In the genomic region with DNA sequence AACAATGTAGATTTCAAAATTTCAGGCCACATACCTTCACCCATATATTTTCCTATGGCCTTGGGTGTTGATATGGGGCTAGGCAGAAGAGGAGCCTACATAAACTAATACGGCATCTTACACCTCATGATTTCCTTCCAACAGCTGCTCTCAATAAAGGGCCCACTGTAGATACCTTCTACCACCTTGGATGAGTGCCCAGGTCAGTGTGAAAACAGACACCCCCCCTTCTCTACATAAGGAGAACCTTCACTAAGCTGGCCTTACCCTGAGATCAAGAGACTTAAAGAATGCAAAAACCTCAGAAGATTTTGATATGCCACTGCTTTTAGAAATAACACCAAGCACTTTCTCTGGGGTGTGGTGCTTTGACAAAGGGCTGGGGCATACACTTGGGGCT, we compare ENCODE assay signal across 21 cellular contexts. TPM values are rescaled to one million over a fixed set of nuclear protein-coding genes. Genes with fewer than 3 reads are reported as not detected.
DNase-seq lines count a peak whose midpoint lies in the region; ATAC-seq lines count a peak whose summit lies in the region.
"Had no signal": no experiment of that assay in that cellular context is flagged by ENCODE, and none has a peak within 500 bp of the region (broad histone marks: within the 10 kb centered on the region; RNA-seq: fewer than 3 reads in every experiment).

No MANE protein-coding gene starts in this region.

- intact Hi-C loops in activated CD4-positive, alpha-beta T cell treated with anti-CD3 and anti-CD28 coated beads, Interleukin-2, amount 10 ng/mL, durations not matched to agents 24 days and 14 days (cut with micrococcal nuclease) = no loop called here
- intact Hi-C loops in dendritic cell treated with granulocyte-macrophage colony-stimulating factor and Interleukin-4, amounts not matched to agents 40 ng/mL and 50 ng/mL, for 4 days (cut with micrococcal nuclease) = no loop called here

- no peak overlapping the region for H3K4me3 ChIP-seq in SJCRH30
- H3K4me3 ChIP-seq: body of pancreas, colonic mucosa, skin epidermis had no signal

- no peak for ATAC-seq in stimulated activated effector memory CD8-positive, alpha-beta T cell treated with anti-CD3 and anti-CD28 coated beads, Interleukin-12 subunit alpha, Interleukin-12 subunit beta, amount 100 ng/mL, for 72 hours
- ATAC-seq: body of pancreas had no signal

- H3K36me3 ChIP-seq in SJCRH30 = no peaks in the 10 kb centered on the region
- H3K36me3 ChIP-seq: colonic mucosa had no signal

- H3K27me3 ChIP-seq in SJCRH30 = no peaks in the 10 kb centered on the region
- H3K27me3 ChIP-seq: body of pancreas, colonic mucosa had no signal

- no peaks in the 10 kb centered on the region for H3K9me3 Mint-ChIP-seq in activated CD4-positive, alpha-beta T cell treated with anti-CD3 and anti-CD28 coated beads, Interleukin-2, amount 10 ng/mL, durations not matched to agents 24 days and 14 days
- no peaks in the 10 kb centered on the region for H3K9me3 Mint-ChIP-seq in dendritic cell treated with granulocyte-macrophage colony-stimulating factor and Interleukin-4, amounts not matched to agents 40 ng/mL and 50 ng/mL, for 4 days
- no peaks in the 10 kb centered on the region for H3K9me3 Mint-ChIP-seq in stimulated activated effector memory CD8-positive, alpha-beta T cell treated with anti-CD3 and anti-CD28 coated beads, Interleukin-12 subunit alpha, Interleukin-12 subunit beta, amount 100 ng/mL, for 72 hours
- H3K9me3 Mint-ChIP-seq: activated T-cell treated with anti-CD3 and anti-CD28 coated beads, Interleukin-2, amount 50 U/mL, for 24 hours had no signal

- H3K4me1 ChIP-seq in SJCRH30 = peaks cover 26% of the 10 kb centered on the region
- H3K4me1 ChIP-seq: colonic mucosa had no signal

- peak overlapping the region; percentile 11 for H3K4me3 Mint-ChIP-seq in activated CD4-positive, alpha-beta T cell treated with anti-CD3 and anti-CD28 coated beads, Interleukin-2, amount 10 ng/mL, durations not matched to agents 24 days and 14 days
- H3K4me3 Mint-ChIP-seq in dendritic cell treated with granulocyte-macrophage colony-stimulating factor and Interleukin-4, amounts not matched to agents 40 ng/mL and 50 ng/mL, for 4 days = no peak overlapping the region
- peak overlapping the region; percentile 44 for H3K4me3 Mint-ChIP-seq in stimulated activated effector memory CD8-positive, alpha-beta T cell treated with anti-CD3 and anti-CD28 coated beads, Interleukin-12 subunit alpha, Interleukin-12 subunit beta, amount 100 ng/mL, for 72 hours
- H3K4me3 Mint-ChIP-seq: activated naive CD8-positive, alpha-beta T cell treated with anti-CD3 and anti-CD28 coated beads, Interleukin-2, amount 10 ng/mL, durations not matched to agents 7 days and 5 days; activated T-cell treated with anti-CD3 and anti-CD28 coated beads, Interleukin-2, amount 50 U/mL, for 24 hours; neural crest cell had no signal

- H3K9me3 ChIP-seq in SJCRH30 (replicated peaks) = no peaks in the 10 kb centered on the region
- H3K9me3 ChIP-seq: body of pancreas, colonic mucosa had no signal

- peak overlapping the region; percentile 1 for H3K27ac Mint-ChIP-seq in activated CD4-positive, alpha-beta T cell treated with anti-CD3 and anti-CD28 coated beads, Interleukin-2, amount 10 ng/mL, durations not matched to agents 24 days and 14 days
- H3K27ac Mint-ChIP-seq in dendritic cell treated with granulocyte-macrophage colony-stimulating factor and Interleukin-4, amounts not matched to agents 40 ng/mL and 50 ng/mL, for 4 days = peak overlapping the region; percentile 94
- peak overlapping the region; percentile 48 for H3K27ac Mint-ChIP-seq in stimulated activated effector memory CD8-positive, alpha-beta T cell treated with anti-CD3 and anti-CD28 coated beads, Interleukin-12 subunit alpha, Interleukin-12 subunit beta, amount 100 ng/mL, for 72 hours
- H3K27ac Mint-ChIP-seq: activated naive CD8-positive, alpha-beta T cell treated with anti-CD3 and anti-CD28 coated beads, Interleukin-2, amount 10 ng/mL, durations not matched to agents 7 days and 5 days had no signal

- no peaks in the 10 kb centered on the region for H3K27me3 Mint-ChIP-seq in activated CD4-positive, alpha-beta T cell treated with anti-CD3 and anti-CD28 coated beads, Interleukin-2, amount 10 ng/mL, durations not matched to agents 24 days and 14 days
- H3K27me3 Mint-ChIP-seq in dendritic cell treated with granulocyte-macrophage colony-stimulating factor and Interleukin-4, amounts not matched to agents 40 ng/mL and 50 ng/mL, for 4 days = peaks cover 3% of the 10 kb centered on the region
- H3K27me3 Mint-ChIP-seq: activated T-cell treated with anti-CD3 and anti-CD28 coated beads, Interleukin-2, amount 50 U/mL, for 24 hours had no signal

- H3K36me3 Mint-ChIP-seq in activated CD4-positive, alpha-beta T cell treated with anti-CD3 and anti-CD28 coated beads, Interleukin-2, amount 10 ng/mL, durations not matched to agents 24 days and 14 days (ENCODE audit: low read depth) = peaks cover 22% of the 10 kb centered on the region
- peaks cover 8% of the 10 kb centered on the region for H3K36me3 Mint-ChIP-seq in dendritic cell treated with granulocyte-macrophage colony-stimulating factor and Interleukin-4, amounts not matched to agents 40 ng/mL and 50 ng/mL, for 4 days (ENCODE audit: low read depth)
- peaks cover 22% of the 10 kb centered on the region for H3K36me3 Mint-ChIP-seq in stimulated activated effector memory CD8-positive, alpha-beta T cell treated with anti-CD3 and anti-CD28 coated beads, Interleukin-12 subunit alpha, Interleukin-12 subunit beta, amount 100 ng/mL, for 72 hours

- H3K27ac ChIP-seq in SJCRH30 = no peak overlapping the region
- H3K27ac ChIP-seq: body of pancreas, colonic mucosa had no signal

- no peak for DNase-seq in activated CD4-positive, alpha-beta T cell treated with anti-CD3 and anti-CD28 coated beads, Interleukin-2, amount 10 ng/mL, durations not matched to agents 24 days and 14 days
- DNase-seq in activated CD4-positive, alpha-beta T cell treated with anti-CD3 and anti-CD28 coated beads for 48 hours = no peak
- DNase-seq in SJCRH30 (peak; percentile 41 to 78), cerebellar nuclear complex (lab: John Stamatoyannopoulos, UW) (no peak), T1000 (lab: John Stamatoyannopoulos, UW) (no peak), NCI-H1105 treated with DMSO at 0.1 percent for 48 hours (lab: John Stamatoyannopoulos, UW) (no peak)
- no peak for DNase-seq in stimulated activated effector memory CD8-positive, alpha-beta T cell treated with anti-CD3 and anti-CD28 coated beads, Interleukin-12 subunit alpha, Interleukin-12 subunit beta, amount 100 ng/mL, for 72 hours (ENCODE audit: low spot score in 2 of 2)
- DNase-seq: activated CD4-positive, alpha-beta T cell treated with anti-CD3 and anti-CD28 coated beads, Interleukin-2, amount 50 U/mL, for 1 hour; activated naive CD8-positive, alpha-beta T cell treated with anti-CD3 and anti-CD28 coated beads, Interleukin-2, amount 10 ng/mL, durations not matched to agents 7 days and 5 days; activated T-cell treated with anti-CD3 and anti-CD28 coated beads, Interleukin-2, amount 50 U/mL, for 24 hours; body of pancreas; colonic mucosa; GDM1; head of caudate nucleus; NCI-H1417 treated with DMSO at 0.1 percent for 48 hours; NCI-H510A treated with DMSO at 0.1 percent for 48 hours; RPMI8226; stimulated activated CD4-positive, alpha-beta T cell treated with anti-CD3 and anti-CD28 coated beads, Interleukin-2, amount 100 ng/mL, for 48 hours had no signal

- peaks cover 48% of the 10 kb centered on the region for H3K4me1 Mint-ChIP-seq in activated CD4-positive, alpha-beta T cell treated with anti-CD3 and anti-CD28 coated beads, Interleukin-2, amount 10 ng/mL, durations not matched to agents 24 days and 14 days
- peaks cover 74% of the 10 kb centered on the region for H3K4me1 Mint-ChIP-seq in dendritic cell treated with granulocyte-macrophage colony-stimulating factor and Interleukin-4, amounts not matched to agents 40 ng/mL and 50 ng/mL, for 4 days (ENCODE audit: low read depth)
- H3K4me1 Mint-ChIP-seq in stimulated activated effector memory CD8-positive, alpha-beta T cell treated with anti-CD3 and anti-CD28 coated beads, Interleukin-12 subunit alpha, Interleukin-12 subunit beta, amount 100 ng/mL, for 72 hours = peaks cover 83% of the 10 kb centered on the region
- H3K4me1 Mint-ChIP-seq: neural crest cell had no signal

RNA-seq across cellular contexts. Expression of a gene that starts 42.7 kb away (rescaled TPM):
- total RNA-seq in activated CD4-positive, alpha-beta T cell treated with anti-CD3 and anti-CD28 coated beads, Interleukin-2, amount 10 ng/mL, durations not matched to agents 24 days and 14 days = 19.5 and 19.8 TPM in 2 replicates
- 8.1 and 8.5 TPM in 2 replicates for total RNA-seq in SJCRH30 (2014; rRNA removed; shearing (Covaris generic))

Comparison
In these comparisons a context has a peak if more than half of its experiments do, and no peak if none do; other contexts are left out.
1. DNase-seq: peak in SJCRH30 (2 of 2); none in activated CD4-positive, alpha-beta T cell treated with anti-CD3 and anti-CD28 coated beads, Interleukin-2, amount 10 ng/mL, durations not matched to agents 24 days and 14 days (single experiment), activated CD4-positive, alpha-beta T cell treated with anti-CD3 and anti-CD28 coated beads for 48 hours (single experiment), stimulated activated effector memory CD8-positive, alpha-beta T cell treated with anti-CD3 and anti-CD28 coated beads, Interleukin-12 subunit alpha, Interleukin-12 subunit beta, amount 100 ng/mL, for 72 hours (0 of 2), cerebellar nuclear complex (0 of 2), T1000 (single experiment) and NCI-H1105 treated with DMSO at 0.1 percent for 48 hours (single experiment).
2. H3K27ac Mint-ChIP-seq: peak in every context shown above with its lines; median percentile 94 in dendritic cell treated with granulocyte-macrophage colony-stimulating factor and Interleukin-4, amounts not matched to agents 40 ng/mL and 50 ng/mL, for 4 days; 48 in stimulated activated effector memory CD8-positive, alpha-beta T cell treated with anti-CD3 and anti-CD28 coated beads, Interleukin-12 subunit alpha, Interleukin-12 subunit beta, amount 100 ng/mL, for 72 hours; 1 in activated CD4-positive, alpha-beta T cell treated with anti-CD3 and anti-CD28 coated beads, Interleukin-2, amount 10 ng/mL, durations not matched to agents 24 days and 14 days.